15 cellular contexts compared by ENCODE assay signal in genomic region chr16:58510776-58511628, GRCh38. TPM values are rescaled to one million over a fixed set of nuclear protein-coding genes. Genes with fewer than 3 reads are reported as not detected.
DNase-seq lines count a peak whose midpoint lies in the region; FAIRE-seq and TF ChIP-seq lines count a peak whose summit lies in the region.
"Had no signal": no experiment of that assay in that cellular context is flagged by ENCODE, and none has a peak within 500 bp of the region (broad histone marks: within the 10 kb centered on the region; RNA-seq: fewer than 3 reads in every experiment).

No MANE protein-coding gene starts in this region.

- H3K27ac ChIP-seq in Peyer's patch, result no peak overlapping the region
- H3K27ac ChIP-seq in kidney (ENCODE audit: low read depth in 2 of 2, low read length in 2 of 2), result no peak overlapping the region
- H3K27ac ChIP-seq in spleen, result no peak overlapping the region
- no peak overlapping the region for H3K27ac ChIP-seq in RWPE1
- H3K27ac ChIP-seq: skin epidermis had no signal

- H3K36me3 ChIP-seq in Peyer's patch, result no peaks in the 10 kb centered on the region
- H3K36me3 ChIP-seq in kidney (ENCODE audit: control insufficient read depth in 1 of 2, insufficient read depth in 2 of 2, low read length in 2 of 2), result no peaks in the 10 kb centered on the region
- peaks cover 0 to 23% (median 0%) of the 10 kb centered on the region in 6 donors for H3K36me3 ChIP-seq in spleen
- H3K36me3 ChIP-seq: gastrocnemius medialis had no signal

- TF ChIP-seq POLR2A in Peyer's patch (IDR thresholded peaks at IDR 0.05), result no peak
- TF ChIP-seq POLR2A in spleen (IDR thresholded peaks at IDR 0.05), result no peak

- 82 to 95% (median 91%) methylated on average over 25 to 30 of the region's 30 CpGs for WGBS in spleen, 5 donors

- POLR2A ChIA-PET in RWPE1 (lab: Yijun Ruan, JAX; ENCODE audit: low non-redundant PET), result interaction anchor here (0.8 kb wide), 1 partner anchor 16 kb away, joined by 4 read pairs; no protein-coding TSS in a partner anchor

- H3K4me1 ChIP-seq in Peyer's patch (peaks cover 0 to 10% (median 0%) of the 10 kb centered on the region in 4 donors), kidney (ENCODE audit: control insufficient read depth in 1 of 2, insufficient read depth in 1 of 2, low read depth in 1 of 2, low read length in 2 of 2) (peaks cover 0 to 4% of the 10 kb centered on the region in 2 donors), spleen (peaks cover 6 to 27% (median 11%) of the 10 kb centered on the region in 6 donors)

- H3K27me3 ChIP-seq in Peyer's patch (no peaks in the 10 kb centered on the region), spleen (replicated peaks in 1 of 7) (peaks cover 0 to 4% (median 0%) of the 10 kb centered on the region in 7 donors)
- H3K27me3 ChIP-seq: gastrocnemius medialis had no signal

- H3K9me3 ChIP-seq in Peyer's patch (no peaks in the 10 kb centered on the region), kidney (ENCODE audit: control insufficient read depth in 1 of 2, low read length in 2 of 2) (no peaks in the 10 kb centered on the region), spleen (no peaks in the 10 kb centered on the region)
- H3K9me3 ChIP-seq: gastrocnemius medialis had no signal

- TF ChIP-seq CTCF in Peyer's patch (IDR thresholded peaks at IDR 0.05) (no peak), kidney (IDR thresholded peaks at IDR 0.05; ENCODE audit: borderline replicate concordance, extremely low read depth, insufficient read depth) (no peak), spleen (IDR thresholded peaks at IDR 0.05 in 8 of 11, conservative IDR thresholded peaks at IDR 0.05 in 3 of 11) (no peak), RWPE1 (conservative IDR thresholded peaks at IDR 0.05; ENCODE audit: low read depth) (no peak)

- H3K4me3 ChIP-seq in Peyer's patch (no peak overlapping the region), kidney (ENCODE audit: low read length in 2 of 2) (no peak overlapping the region), spleen (no peak overlapping the region)
- H3K4me3 ChIP-seq: gastrocnemius medialis, skin epidermis had no signal

- peak; percentile 49 for DNase-seq in activated CD8-positive, alpha-beta memory T cell treated with anti-CD3 and anti-CD28 coated beads for 24 hours
- DNase-seq in activated CD8-positive, alpha-beta memory T cell treated with anti-CD3 and anti-CD28 coated beads, Interleukin-2, amount 50 U/mL, for 4 hours, result no peak
- peak in 2 of 3 donors; percentile 43 to 48 for DNase-seq in Peyer's patch
- DNase-seq in kidney, result peak; percentile 75
- peak; percentile 80 for DNase-seq in spleen
- DNase-seq in T-helper 1 cell, result no peak
- DNase-seq in RWPE1 (ENCODE audit: low spot score), result no peak
- DNase-seq in NCI-H1930 (lab: John Stamatoyannopoulos, UW), result no peak
- DNase-seq: NCI-H1436 treated with DMSO at 0.1 percent for 48 hours, NCI-H226 had no signal

- intact Hi-C loops in kidney (cut with DNase I) (no loop called here), spleen (cut with DNase I; ENCODE audit: low total_unique reads) (loop anchor here (5.0 kb wide), 1 partner anchor 246 kb away; no protein-coding TSS in a partner anchor)

- H3K9ac ChIP-seq in kidney (ENCODE audit: low read length in 2 of 2), result no peak overlapping the region

- CTCF ChIA-PET in RWPE1 (lab: Yijun Ruan, JAX), result interaction anchor here (0.6 to 1.0 kb wide), 3 partner anchors 127 to 238 kb away, joined by 3 to 4 read pairs (median 3); no protein-coding TSS in a partner anchor

- FAIRE-seq in kidney (lab: Jason Lieb, UNC), result no peak
- FAIRE-seq: A204.1, RCC 7860, TTC549 had no signal

RNA-seq across cellular contexts. Expression of gene SETD6, which starts 4.3 kb away (rescaled TPM):
- 10 to 100 TPM; 27.3 to 60.5 (median 34.4) TPM for total RNA-seq in Peyer's patch
- total RNA-seq in kidney, result 25.0 TPM
- polyA plus RNA-seq in kidney (ENCODE audit: insufficient read depth, low read depth, low replicate concordance), result 13.7 TPM
- total RNA-seq in spleen, result 10 to 100 TPM; 13.7 to 32.3 (median 18.2) TPM
- 10 to 100 TPM in 2 of 3 donors, 1 to 10 TPM in 1; 8.9 to 11.5 (median 10.7) TPM for polyA plus RNA-seq in spleen

RNA-seq across cellular contexts. Expression of gene NDRG4, which starts 11.1 kb away (rescaled TPM):
- total RNA-seq in Peyer's patch (1 to 10 TPM in 3 of 4 donors, not detected in 1; 2.1 to 7.1 (median 4.9) TPM), kidney (5.7 TPM), spleen (100 to 1,000 TPM in 1 of 7 donors, 10 to 100 TPM in 6; 22.3 to 115 (median 70.2) TPM)
- polyA plus RNA-seq in kidney (ENCODE audit: insufficient read depth, low read depth, low replicate concordance) (1.7 TPM), spleen (10 to 100 TPM in 1 of 3 donors, 1 to 10 TPM in 2; 9.4 to 31.3 (median 9.6) TPM)

Comparison
In these comparisons a context has a peak if more than half of its experiments do, and no peak if none do; other contexts are left out.
1. DNase-seq: peak in activated CD8-positive, alpha-beta memory T cell treated with anti-CD3 and anti-CD28 coated beads for 24 hours (single experiment), Peyer's patch (2 of 3), kidney (single experiment) and spleen (single experiment); none in activated CD8-positive, alpha-beta memory T cell treated with anti-CD3 and anti-CD28 coated beads, Interleukin-2, amount 50 U/mL, for 4 hours (single experiment), T-helper 1 cell (0 of 5), RWPE1 (single experiment) and NCI-H1930 (0 of 2).